In genomic region chr10:5613481-5613880, GRCh38 we compare ENCODE assay signal across 28 cellular contexts. TPM values are rescaled to one million over a fixed set of nuclear protein-coding genes. Genes with fewer than 3 reads are reported as not detected.
DNase-seq lines count a peak whose midpoint lies in the region; ATAC-seq, FAIRE-seq and TF ChIP-seq lines count a peak whose summit lies in the region.
"Had no signal": no experiment of that assay in that cellular context is flagged by ENCODE, and none has a peak within 500 bp of the region (broad histone marks: within the 10 kb centered on the region; RNA-seq: fewer than 3 reads in every experiment).

No MANE protein-coding gene starts in this region.

- no peak overlapping the region for H3K4me2 ChIP-seq in neural progenitor cell

- DNase-seq in left ventricle myocardium inferior (no peak), cardiac septum (ENCODE audit: low spot score) (no peak), kidney (peak; percentile 56), neural progenitor cell (ENCODE audit: low spot score) (no peak), hypothalamus (lab: John Stamatoyannopoulos, UW) (no peak)
- DNase-seq: 8988T; activated CD4-positive, alpha-beta T cell treated with anti-CD3 and anti-CD28 coated beads for 4 hours; activated CD8-positive, alpha-beta memory T cell treated with anti-CD3 and anti-CD28 coated beads for 24 hours; activated T-cell treated with anti-CD3 and anti-CD28 coated beads, Interleukin-2, amount 50 U/mL, for 24 hours; body of pancreas; CD4-positive, CD25-positive, alpha-beta regulatory T cell; KG1; kidney glomerular epithelial cell; mesenchymal stem cell; MM.1S; naive B cell; NCI-H1436; NCI-H2081 treated with DMSO at 0.1 percent for 48 hours; NCI-H226; NCI-H748 treated with DMSO at 0.1 percent for 48 hours; ovary; stimulated activated CD4-positive, alpha-beta T cell treated with anti-CD3 and anti-CD28 coated beads, Interleukin-2, amount 100 ng/mL, for 24 hours had no signal

- H3K27me3 ChIP-seq in left ventricle myocardium inferior (ENCODE audit: low read depth) = peaks cover 5% of the 10 kb centered on the region
- no peaks in the 10 kb centered on the region for H3K27me3 ChIP-seq in neural progenitor cell
- H3K27me3 ChIP-seq in gastroesophageal sphincter = no peaks in the 10 kb centered on the region
- H3K27me3 ChIP-seq: body of pancreas, ovary had no signal

- intact Hi-C loops in left ventricle myocardium inferior (cut with micrococcal nuclease) = no loop called here
- intact Hi-C loops in cardiac septum (cut with DNase I) = no loop called here
- intact Hi-C loops in kidney (cut with DNase I) = no loop called here

- H3K4me3 ChIP-seq in left ventricle myocardium inferior (no peak overlapping the region), kidney (ENCODE audit: low read length in 2 of 2) (no peak overlapping the region), neural progenitor cell (no peak overlapping the region), gastroesophageal sphincter (no peak overlapping the region)
- H3K4me3 ChIP-seq: body of pancreas, HAP-1, ovary had no signal

- peak overlapping the region; percentile 26 for H2AFZ ChIP-seq in neural progenitor cell (replicated peaks)

- no peaks in the 10 kb centered on the region for H3F3A ChIP-seq in neural progenitor cell (ENCODE audit: low read depth)

- H3K36me3 Mint-ChIP-seq in neural progenitor cell = no peaks in the 10 kb centered on the region
- H3K36me3 Mint-ChIP-seq: CD4-positive, CD25-positive, alpha-beta regulatory T cell; naive B cell had no signal

- WGBS in gastroesophageal sphincter (ENCODE audit: low coverage in 1 of 2), 2 donors = 87% methylated on average over 2 of the region's 11 CpGs; no CpG with 5 or more reads in 1 of the 2 donors

- no peak overlapping the region for H3K9ac ChIP-seq in kidney (ENCODE audit: low read length in 2 of 2)
- H3K9ac ChIP-seq in neural progenitor cell = no peak overlapping the region

- H3K4me1 ChIP-seq in left ventricle myocardium inferior (peaks cover 14% of the 10 kb centered on the region), kidney (ENCODE audit: control insufficient read depth in 1 of 2, insufficient read depth in 1 of 2, low read depth in 1 of 2, low read length in 2 of 2) (peaks cover 0 to 7% of the 10 kb centered on the region in 2 donors), neural progenitor cell (peaks cover 5% of the 10 kb centered on the region), gastroesophageal sphincter (peaks cover 0 to 64% (median 11%) of the 10 kb centered on the region in 3 donors)
- H3K4me1 ChIP-seq: HAP-1 had no signal

- H3K36me3 ChIP-seq in left ventricle myocardium inferior (no peaks in the 10 kb centered on the region), kidney (ENCODE audit: control insufficient read depth in 1 of 2, insufficient read depth in 2 of 2, low read length in 2 of 2) (no peaks in the 10 kb centered on the region), neural progenitor cell (no peaks in the 10 kb centered on the region), gastroesophageal sphincter (no peaks in the 10 kb centered on the region)
- H3K36me3 ChIP-seq: HAP-1, ovary had no signal

- no peak for FAIRE-seq in kidney (lab: Jason Lieb, UNC)
- FAIRE-seq: D721Med, urothelium cell line had no signal

- H3K79me2 ChIP-seq in neural progenitor cell (ENCODE audit: low read depth) = no peaks in the 10 kb centered on the region

- ATAC-seq in GM21737 (IDR thresholded peaks at IDR 0.05; ENCODE audit: unreplicated experiment) (no peak), SK-N-SH treated with all-trans-retinoic acid at 6 μM for 48 hours (no peak), gastroesophageal sphincter (no peak)
- ATAC-seq: body of pancreas had no signal

- H3K9me3 Mint-ChIP-seq in neural progenitor cell = no peaks in the 10 kb centered on the region
- H3K9me3 Mint-ChIP-seq: activated T-cell treated with anti-CD3 and anti-CD28 coated beads, Interleukin-2, amount 50 U/mL, for 24 hours; naive B cell had no signal

- H3K27ac Mint-ChIP-seq in neural progenitor cell = no peak overlapping the region
- H3K27ac Mint-ChIP-seq: activated T-cell treated with anti-CD3 and anti-CD28 coated beads, Interleukin-2, amount 50 U/mL, for 24 hours; CD4-positive, CD25-positive, alpha-beta regulatory T cell; naive B cell had no signal

- no peak for TF ChIP-seq POLR2A in gastroesophageal sphincter (IDR thresholded peaks at IDR 0.05)

- H3K4me1 Mint-ChIP-seq in neural progenitor cell = peaks cover 27% of the 10 kb centered on the region
- H3K4me1 Mint-ChIP-seq: CD4-positive, CD25-positive, alpha-beta regulatory T cell; naive B cell had no signal

- H3K9me3 ChIP-seq in left ventricle myocardium inferior (replicated peaks) (no peaks in the 10 kb centered on the region), kidney (ENCODE audit: control insufficient read depth in 1 of 2, low read length in 2 of 2) (no peaks in the 10 kb centered on the region), neural progenitor cell (ENCODE audit: low read depth) (no peaks in the 10 kb centered on the region), gastroesophageal sphincter (no peaks in the 10 kb centered on the region)
- H3K9me3 ChIP-seq: body of pancreas, HAP-1, ovary had no signal

- no peaks in the 10 kb centered on the region for H4K20me1 ChIP-seq in neural progenitor cell (ENCODE audit: low read depth)

- H3K27ac ChIP-seq in left ventricle myocardium inferior (replicated peaks) (peak overlapping the region; percentile 70), kidney (ENCODE audit: low read depth in 2 of 2, low read length in 2 of 2) (no peak overlapping the region), neural progenitor cell (no peak overlapping the region), gastroesophageal sphincter (peak overlapping the region in 2 of 4 donors; percentile 72 to 73)
- H3K27ac ChIP-seq: body of pancreas had no signal

- peaks cover 3% of the 10 kb centered on the region for H3K27me3 Mint-ChIP-seq in neural progenitor cell (ENCODE audit: insufficient read depth, low read depth)

- no peak overlapping the region for H3K4me3 Mint-ChIP-seq in neural progenitor cell
- H3K4me3 Mint-ChIP-seq: activated T-cell treated with anti-CD3 and anti-CD28 coated beads, Interleukin-2, amount 50 U/mL, for 24 hours; CD4-positive, CD25-positive, alpha-beta regulatory T cell; naive B cell had no signal

- no peak for TF ChIP-seq CTCF in left ventricle myocardium inferior (IDR thresholded peaks at IDR 0.05; ENCODE audit: borderline replicate concordance)
- TF ChIP-seq CTCF in kidney (IDR thresholded peaks at IDR 0.05; ENCODE audit: borderline replicate concordance, extremely low read depth, insufficient read depth) = no peak
- no peak for TF ChIP-seq CTCF in neural progenitor cell (IDR thresholded peaks at IDR 0.05)
- no peak for TF ChIP-seq CTCF in gastroesophageal sphincter (IDR thresholded peaks at IDR 0.05)

- no peak for TF ChIP-seq EP300 in gastroesophageal sphincter (IDR thresholded peaks at IDR 0.05)

TF ChIP-seq in SK-N-SH treated with all-trans-retinoic acid at 6 μM for 48 hours, 23 proteins besides CTCF, POLR2A, EP300 and RAD21 (continues in another document):
- TF ChIP-seq ZFP30 (CRISPR knock-in tag; IDR thresholded peaks at IDR 0.05) (no peak), OSR1 (CRISPR knock-in tag; IDR thresholded peaks at IDR 0.05) (no peak), POU6F1 (CRISPR knock-in tag; IDR thresholded peaks at IDR 0.05; ENCODE audit: borderline replicate concordance, low read depth) (no peak), PPARA (CRISPR knock-in tag; IDR thresholded peaks at IDR 0.05; ENCODE audit: borderline replicate concordance) (no peak), ZNF8 (CRISPR knock-in tag; IDR thresholded peaks at IDR 0.05) (no peak), ZNF70 (CRISPR knock-in tag; IDR thresholded peaks at IDR 0.05) (no peak), RARB (CRISPR knock-in tag; IDR thresholded peaks at IDR 0.05) (no peak), ZFP3 (CRISPR knock-in tag; IDR thresholded peaks at IDR 0.05) (no peak), ISL1 (CRISPR knock-in tag; IDR thresholded peaks at IDR 0.05) (no peak), ZNF565 (CRISPR knock-in tag; conservative IDR thresholded peaks at IDR 0.05; ENCODE audit: low read depth) (no peak), GLIS3 (CRISPR knock-in tag; IDR thresholded peaks at IDR 0.05) (no peak), TCF4 (CRISPR knock-in tag; IDR thresholded peaks at IDR 0.05; ENCODE audit: borderline replicate concordance) (no peak), ZC3H10 (CRISPR knock-in tag; IDR thresholded peaks at IDR 0.05) (no peak), SNAI2 (CRISPR knock-in tag; IDR thresholded peaks at IDR 0.05) (no peak), ESRRG (CRISPR knock-in tag; IDR thresholded peaks at IDR 0.05) (no peak)
- TF ChIP-seq, protein P1, sequence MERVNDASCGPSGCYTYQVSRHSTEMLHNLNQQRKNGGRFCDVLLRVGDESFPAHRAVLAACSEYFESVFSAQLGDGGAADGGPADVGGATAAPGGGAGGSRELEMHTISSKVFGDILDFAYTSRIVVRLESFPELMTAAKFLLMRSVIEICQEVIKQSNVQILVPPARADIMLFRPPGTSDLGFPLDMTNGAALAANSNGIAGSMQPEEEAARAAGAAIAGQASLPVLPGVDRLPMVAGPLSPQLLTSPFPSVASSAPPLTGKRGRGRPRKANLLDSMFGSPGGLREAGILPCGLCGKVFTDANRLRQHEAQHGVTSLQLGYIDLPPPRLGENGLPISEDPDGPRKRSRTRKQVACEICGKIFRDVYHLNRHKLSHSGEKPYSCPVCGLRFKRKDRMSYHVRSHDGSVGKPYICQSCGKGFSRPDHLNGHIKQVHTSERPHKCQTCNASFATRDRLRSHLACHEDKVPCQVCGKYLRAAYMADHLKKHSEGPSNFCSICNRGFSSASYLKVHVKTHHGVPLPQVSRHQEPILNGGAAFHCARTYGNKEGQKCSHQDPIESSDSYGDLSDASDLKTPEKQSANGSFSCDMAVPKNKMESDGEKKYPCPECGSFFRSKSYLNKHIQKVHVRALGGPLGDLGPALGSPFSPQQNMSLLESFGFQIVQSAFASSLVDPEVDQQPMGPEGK (CRISPR knock-in tag; IDR thresholded peaks at IDR 0.05; ENCODE audit: borderline replicate concordance) = no peak

RNA-seq across cellular contexts. Expression of gene ASB13, which starts 52.9 kb away (rescaled TPM):
- total RNA-seq in left ventricle myocardium inferior (15.6 TPM), cardiac septum (10.2 TPM), kidney (47.7 TPM), neural progenitor cell (ENCODE audit: low replicate concordance) (15.0 and 18.1 TPM in 2 replicates), gastroesophageal sphincter (10 to 100 TPM; 17.6 to 39.6 (median 19.0) TPM)
- polyA plus RNA-seq in kidney (ENCODE audit: insufficient read depth, low read depth, low replicate concordance) = 95.1 TPM
